1 cellular context compared by ENCODE assay signal in genomic region chr7:142854505-142855400, GRCh38.
TF ChIP-seq lines count a peak whose summit lies in the region.

EPHB6 (plus strand) TSS chr7:142855076; CDS start chr7:142863228, 8,152 bp downstream.

TF ChIP-seq in K562, 482 proteins besides CTCF, POLR2A, EP300 and RAD21 (continued from another document and continues in another):
- TF ChIP-seq ZBTB11 (CRISPR knock-in tag; IDR thresholded peaks at IDR 0.05) = peak in 2 of 3 experiments; percentile 25 to 49; a peak in 1 of 6 replicates
- TF ChIP-seq ZNF277 (CRISPR knock-in tag; IDR thresholded peaks at IDR 0.05; ENCODE audit: borderline replicate concordance) = no peak
- TF ChIP-seq CCNT2 (IDR thresholded peaks at IDR 0.05; ENCODE audit: borderline replicate concordance, extremely low read depth, insufficient read length, low read depth, low read length) = peak; percentile 69
- TF ChIP-seq MXI1 (IDR thresholded peaks at IDR 0.05; ENCODE audit: low read depth, low read length) = no peak
- no peak for TF ChIP-seq ATF6 (CRISPR knock-in tag; IDR thresholded peaks at IDR 0.05)
- TF ChIP-seq IRF9 (tag; IDR thresholded peaks at IDR 0.05) = no peak
- no peak for TF ChIP-seq HES1 (IDR thresholded peaks at IDR 0.05; ENCODE audit: low read depth)
- TF ChIP-seq PKNOX1 (IDR thresholded peaks at IDR 0.05) = no peak
- no peak for TF ChIP-seq CSDE1 (IDR thresholded peaks at IDR 0.05)
- TF ChIP-seq GTF2E2 (tag; IDR thresholded peaks at IDR 0.05) = no peak
- TF ChIP-seq SNIP1 (IDR thresholded peaks at IDR 0.05; ENCODE audit: low read depth) = no peak
- no peak for TF ChIP-seq ZNF717 (CRISPR knock-in tag; IDR thresholded peaks at IDR 0.05)
- TF ChIP-seq IRF2 (CRISPR knock-in tag; IDR thresholded peaks at IDR 0.05) = no peak
- peak; percentile 54 for TF ChIP-seq GABPB1 (CRISPR knock-in tag; IDR thresholded peaks at IDR 0.05)
- TF ChIP-seq TAF15 (IDR thresholded peaks at IDR 0.05; ENCODE audit: low read depth, low read length) = no peak
- no peak for TF ChIP-seq SMC3 (conservative IDR thresholded peaks at IDR 0.05; ENCODE audit: insufficient read depth, low read depth, low read length)
- 0 out of 2 replicates have a peak, but pooled peaks have one; percentile 39 for TF ChIP-seq SAFB (IDR thresholded peaks at IDR 0.05; ENCODE audit: borderline replicate concordance, low read depth, low read length)
- no peak for TF ChIP-seq MCM7 (IDR thresholded peaks at IDR 0.05)
- no peak for TF ChIP-seq CBFA2T2 (conservative IDR thresholded peaks at IDR 0.05)
- TF ChIP-seq NKRF (IDR thresholded peaks at IDR 0.05; ENCODE audit: borderline replicate concordance) = no peak
- no peak for TF ChIP-seq ZNF699 (CRISPR knock-in tag; IDR thresholded peaks at IDR 0.05; ENCODE audit: insufficient replicate concordance)
- TF ChIP-seq FOXO4 (CRISPR knock-in tag; IDR thresholded peaks at IDR 0.05) = no peak
- TF ChIP-seq SP2 (IDR thresholded peaks at IDR 0.05; ENCODE audit: extremely low read depth, low read depth, low read length, poor library complexity, severe bottlenecking) = no peak
- TF ChIP-seq HDAC6 (IDR thresholded peaks at IDR 0.05; ENCODE audit: low read depth, low read length) = peak; percentile 89
- no peak for TF ChIP-seq ZNF766 (CRISPR knock-in tag; conservative IDR thresholded peaks at IDR 0.05)
- TF ChIP-seq HNRNPK (IDR thresholded peaks at IDR 0.05; ENCODE audit: low read depth, low read length, poor library complexity, severe bottlenecking) = no peak
- no peak for TF ChIP-seq SRF (CRISPR knock-in tag; IDR thresholded peaks at IDR 0.05)
- no peak for TF ChIP-seq HOMEZ (CRISPR knock-in tag; IDR thresholded peaks at IDR 0.05)
- TF ChIP-seq ZNF384 (IDR thresholded peaks at IDR 0.05; ENCODE audit: low read depth, low read length) = no peak
- no peak for TF ChIP-seq RCOR1 (IDR thresholded peaks at IDR 0.05; ENCODE audit: borderline replicate concordance in 1 of 2, low read depth in 2 of 2, low read length in 2 of 2)
- TF ChIP-seq RAD51 (IDR thresholded peaks at IDR 0.05; ENCODE audit: borderline replicate concordance, low read depth) = no peak
- TF ChIP-seq PYGO2 (tag; IDR thresholded peaks at IDR 0.05) = no peak
- no peak for TF ChIP-seq RNF219 (CRISPR knock-in tag; IDR thresholded peaks at IDR 0.05)
- TF ChIP-seq SMAD3 (CRISPR knock-in tag; conservative IDR thresholded peaks at IDR 0.05) = no peak
- no peak for TF ChIP-seq ARHGAP35 (IDR thresholded peaks at IDR 0.05; ENCODE audit: partially characterized antibody)
- no peak for TF ChIP-seq ESRRA (IDR thresholded peaks at IDR 0.05; ENCODE audit: borderline replicate concordance, low read depth)
- no peak for TF ChIP-seq BRCA1 (IDR thresholded peaks at IDR 0.05)
- TF ChIP-seq BRCA1 (CRISPR knock-in tag; IDR thresholded peaks at IDR 0.05) = no peak
- TF ChIP-seq ZNF133 (CRISPR knock-in tag; IDR thresholded peaks at IDR 0.05) = no peak
- TF ChIP-seq EWSR1 (IDR thresholded peaks at IDR 0.05; ENCODE audit: borderline replicate concordance, low read depth, partially characterized antibody) = no peak
- no peak for TF ChIP-seq PTTG1 (tag; IDR thresholded peaks at IDR 0.05; ENCODE audit: low read depth)
- no peak for TF ChIP-seq NR4A1 (CRISPR knock-in tag; IDR thresholded peaks at IDR 0.05)
- no peak for TF ChIP-seq NR4A1 (tag; IDR thresholded peaks at IDR 0.05)
- no peak for TF ChIP-seq FOXJ3 (CRISPR knock-in tag; IDR thresholded peaks at IDR 0.05)
- TF ChIP-seq NCOA2 (IDR thresholded peaks at IDR 0.05; ENCODE audit: partially characterized antibody in 2 of 2) = no peak
- no peak for TF ChIP-seq ZNF212 (CRISPR knock-in tag; IDR thresholded peaks at IDR 0.05)
- TF ChIP-seq ZNF143 (CRISPR knock-in tag; IDR thresholded peaks at IDR 0.05) = peak; percentile 52; the same call in 1 of the 2 replicates
- TF ChIP-seq KLF13 (tag; IDR thresholded peaks at IDR 0.05; ENCODE audit: borderline replicate concordance, low read depth) = no peak
